9 cellular contexts compared by ENCODE assay signal in genomic region chr5:143206194-143207053, GRCh38.
DNase-seq lines count a peak whose midpoint lies in the region; ATAC-seq lines count a peak whose summit lies in the region.
"Had no signal": no experiment of that assay in that cellular context is flagged by ENCODE, and none has a peak within 500 bp of the region (broad histone marks: within the 10 kb centered on the region; RNA-seq: fewer than 3 reads in every experiment).

No MANE protein-coding gene starts in this region.

- no peak overlapping the region for H2AFZ ChIP-seq in ACC112 (ENCODE audit: low read length, unreplicated experiment)

- peaks cover 15% of the 10 kb centered on the region for H3K36me3 Mint-ChIP-seq in activated T-helper 1 cell treated with anti-CD3 and anti-CD28 coated beads, Interleukin-12 subunit alpha, Interleukin-12 subunit beta, Interleukin-2, Interleukin-4 antibody, amounts not matched to agents 30 ng/mL and 10 ng/mL and 1 ng/mL, durations not matched to agents 14 hours and 24 hours and 36 hours (ENCODE audit: low read depth)

- no peaks in the 10 kb centered on the region for H3K27me3 ChIP-seq in ACC112 (ENCODE audit: insufficient read depth, low read length)

- H3K4me3 ChIP-seq in ACC112 (ENCODE audit: low read depth, low read length): no peak overlapping the region

- no peaks in the 10 kb centered on the region for H3K79me2 ChIP-seq in ACC112 (ENCODE audit: control insufficient read depth, insufficient read depth, low read length, unreplicated experiment)

- H3K36me3 ChIP-seq in ACC112 (ENCODE audit: insufficient read depth, low read length): no peaks in the 10 kb centered on the region

- no peak for DNase-seq in activated T-helper 1 cell treated with anti-CD3 and anti-CD28 coated beads, Interleukin-12 subunit alpha, Interleukin-12 subunit beta, Interleukin-2, Interleukin-4 antibody, amounts not matched to agents 30 ng/mL and 10 ng/mL and 1 ng/mL, durations not matched to agents 14 hours and 24 hours and 36 hours (ENCODE audit: low spot score)
- no peak for DNase-seq in head of caudate nucleus
- no peak for DNase-seq in activated CD4-positive, alpha-beta T cell treated with anti-CD3 and anti-CD28 coated beads for 4 hours
- DNase-seq in retina: no peak
- DNase-seq: C1 segment of cervical spinal cord had no signal

- no peak overlapping the region for H3K4me3 Mint-ChIP-seq in activated T-helper 1 cell treated with anti-CD3 and anti-CD28 coated beads, Interleukin-12 subunit alpha, Interleukin-12 subunit beta, Interleukin-2, Interleukin-4 antibody, amounts not matched to agents 30 ng/mL and 10 ng/mL and 1 ng/mL, durations not matched to agents 14 hours and 24 hours and 36 hours

- intact Hi-C loops in activated T-helper 1 cell treated with anti-CD3 and anti-CD28 coated beads, Interleukin-12 subunit alpha, Interleukin-12 subunit beta, Interleukin-2, Interleukin-4 antibody, amounts not matched to agents 30 ng/mL and 10 ng/mL and 1 ng/mL, durations not matched to agents 14 hours and 24 hours and 36 hours (cut with micrococcal nuclease): no loop called here
- intact Hi-C loops in head of caudate nucleus (cut with DNase I): no loop called here

- peaks cover 36% of the 10 kb centered on the region for H3K4me1 ChIP-seq in ACC112 (ENCODE audit: control insufficient read depth, insufficient read depth, low read length, unreplicated experiment)

- H3K27ac ChIP-seq in ACC112 (ENCODE audit: low read depth, low read length): peak overlapping the region; percentile 82; the same call in 1 of the 2 replicates

- peaks cover 1% of the 10 kb centered on the region for H3K27me3 Mint-ChIP-seq in activated T-helper 1 cell treated with anti-CD3 and anti-CD28 coated beads, Interleukin-12 subunit alpha, Interleukin-12 subunit beta, Interleukin-2, Interleukin-4 antibody, amounts not matched to agents 30 ng/mL and 10 ng/mL and 1 ng/mL, durations not matched to agents 14 hours and 24 hours and 36 hours (ENCODE audit: insufficient read depth)

- H3K4me1 Mint-ChIP-seq in activated T-helper 1 cell treated with anti-CD3 and anti-CD28 coated beads, Interleukin-12 subunit alpha, Interleukin-12 subunit beta, Interleukin-2, Interleukin-4 antibody, amounts not matched to agents 30 ng/mL and 10 ng/mL and 1 ng/mL, durations not matched to agents 14 hours and 24 hours and 36 hours (ENCODE audit: low read depth): peaks cover 40% of the 10 kb centered on the region

- H3K9me3 Mint-ChIP-seq in activated T-helper 1 cell treated with anti-CD3 and anti-CD28 coated beads, Interleukin-12 subunit alpha, Interleukin-12 subunit beta, Interleukin-2, Interleukin-4 antibody, amounts not matched to agents 30 ng/mL and 10 ng/mL and 1 ng/mL, durations not matched to agents 14 hours and 24 hours and 36 hours: peaks cover 9% of the 10 kb centered on the region

- H3K27ac Mint-ChIP-seq in activated T-helper 1 cell treated with anti-CD3 and anti-CD28 coated beads, Interleukin-12 subunit alpha, Interleukin-12 subunit beta, Interleukin-2, Interleukin-4 antibody, amounts not matched to agents 30 ng/mL and 10 ng/mL and 1 ng/mL, durations not matched to agents 14 hours and 24 hours and 36 hours: peak overlapping the region; percentile 57

- ATAC-seq in GM18870 (IDR thresholded peaks at IDR 0.05; ENCODE audit: unreplicated experiment) (peak; percentile 58), HG02759 (IDR thresholded peaks at IDR 0.05; ENCODE audit: unreplicated experiment) (peak; percentile 53), GM21423 (IDR thresholded peaks at IDR 0.05; ENCODE audit: unreplicated experiment) (no peak)
